Comparison of ENCODE assay signal across 1 cellular context in genomic region chr2:48343571-48344440, GRCh38.
TF ChIP-seq lines count a peak whose summit lies in the region.

No MANE protein-coding gene starts in this region.

TF ChIP-seq in HepG2, 621 proteins besides CTCF, POLR2A, EP300 and RAD21 (continued from another document and continues in another):
- TF ChIP-seq AHR (CRISPR knock-in tag; IDR thresholded peaks at IDR 0.05) (no peak), ADNP (CRISPR knock-in tag; IDR thresholded peaks at IDR 0.05) (peak; percentile 60; the same call in 1 of the 2 replicates), ZNF207 (IDR thresholded peaks at IDR 0.05; ENCODE audit: borderline replicate concordance) (no peak), RXRA (CRISPR knock-in tag; IDR thresholded peaks at IDR 0.05) (no peak), ZNF256 (CRISPR knock-in tag; conservative IDR thresholded peaks at IDR 0.05) (no peak), ZNF441 (CRISPR knock-in tag; IDR thresholded peaks at IDR 0.05; ENCODE audit: borderline replicate concordance) (no peak), STAG1 (CRISPR knock-in tag; IDR thresholded peaks at IDR 0.05) (no peak), ZEB1 (IDR thresholded peaks at IDR 0.05; ENCODE audit: insufficient replicate concordance, low read depth) (no peak), ZNF33A (CRISPR knock-in tag; IDR thresholded peaks at IDR 0.05; ENCODE audit: borderline replicate concordance) (no peak), RFXANK (CRISPR knock-in tag; IDR thresholded peaks at IDR 0.05) (no peak), NBN (conservative IDR thresholded peaks at IDR 0.05) (no peak), ZNF30 (CRISPR knock-in tag; IDR thresholded peaks at IDR 0.05) (no peak), LCORL (IDR thresholded peaks at IDR 0.05) (no peak), LCORL (CRISPR knock-in tag; IDR thresholded peaks at IDR 0.05) (no peak), ZNF7 (CRISPR knock-in tag; IDR thresholded peaks at IDR 0.05) (0 out of 2 replicates have a peak, but pooled peaks have one; percentile 32), FOXP1 (IDR thresholded peaks at IDR 0.05) (no peak), FOXP1 (CRISPR knock-in tag; IDR thresholded peaks at IDR 0.05) (peak; percentile 62), LBX2 (CRISPR knock-in tag; IDR thresholded peaks at IDR 0.05; ENCODE audit: borderline replicate concordance) (no peak), MTA3 (CRISPR knock-in tag; IDR thresholded peaks at IDR 0.05) (no peak), HOXA5 (CRISPR knock-in tag; IDR thresholded peaks at IDR 0.05) (0 out of 2 replicates have a peak, but pooled peaks have one; percentile 57), ATF7-NPFF (CRISPR knock-in tag; IDR thresholded peaks at IDR 0.05; ENCODE audit: low read depth) (no peak), CREM (IDR thresholded peaks at IDR 0.05) (peak; percentile 31), CREM (CRISPR knock-in tag; IDR thresholded peaks at IDR 0.05) (no peak), RELA (CRISPR knock-in tag; IDR thresholded peaks at IDR 0.05) (no peak), SOX5 (CRISPR knock-in tag; IDR thresholded peaks at IDR 0.05; ENCODE audit: borderline replicate concordance) (peak; percentile 79; the same call in 1 of the 2 replicates), ZNF589 (CRISPR knock-in tag; conservative IDR thresholded peaks at IDR 0.05) (no peak), GATAD1 (CRISPR knock-in tag; IDR thresholded peaks at IDR 0.05) (0 out of 2 replicates have a peak, but pooled peaks have one; percentile 19), AGO1 (IDR thresholded peaks at IDR 0.05; ENCODE audit: low read depth, low read length, poor library complexity, severe bottlenecking) (no peak), SRF (IDR thresholded peaks at IDR 0.05; ENCODE audit: low read depth, low read length) (no peak), FLYWCH1 (CRISPR knock-in tag; IDR thresholded peaks at IDR 0.05) (no peak), DMTF1 (CRISPR knock-in tag; IDR thresholded peaks at IDR 0.05) (no peak), HMGXB4 (CRISPR knock-in tag; IDR thresholded peaks at IDR 0.05; ENCODE audit: borderline replicate concordance in 1 of 2, low read depth in 1 of 2) (0 out of 4 replicates have a peak, but pooled peaks of 1 of the 2 experiments have one; percentile 21), DNMT1 (CRISPR knock-in tag; IDR thresholded peaks at IDR 0.05) (no peak), SAP130 (CRISPR knock-in tag; IDR thresholded peaks at IDR 0.05; ENCODE audit: low read depth) (peak; percentile 85), PAWR (CRISPR knock-in tag; IDR thresholded peaks at IDR 0.05; ENCODE audit: borderline replicate concordance) (no peak), SKI (IDR thresholded peaks at IDR 0.05; ENCODE audit: partially characterized antibody) (no peak), ZBTB4 (CRISPR knock-in tag; IDR thresholded peaks at IDR 0.05; ENCODE audit: borderline replicate concordance) (no peak), ZBTB39 (CRISPR knock-in tag; IDR thresholded peaks at IDR 0.05) (no peak), ETS1 (CRISPR knock-in tag; IDR thresholded peaks at IDR 0.05) (no peak), PRMT3 (CRISPR knock-in tag; IDR thresholded peaks at IDR 0.05; ENCODE audit: borderline replicate concordance, low read depth) (no peak), ZNF501 (CRISPR knock-in tag; IDR thresholded peaks at IDR 0.05) (no peak), ZNF446 (CRISPR knock-in tag; IDR thresholded peaks at IDR 0.05) (no peak), ZNF781 (CRISPR knock-in tag; IDR thresholded peaks at IDR 0.05; ENCODE audit: borderline replicate concordance, not compliant biosample characterization) (no peak), ZNF546 (CRISPR knock-in tag; conservative IDR thresholded peaks at IDR 0.05) (no peak), KLF15 (CRISPR knock-in tag; IDR thresholded peaks at IDR 0.05; ENCODE audit: borderline replicate concordance) (no peak), NFE2 (CRISPR knock-in tag; IDR thresholded peaks at IDR 0.05) (no peak), YEATS4 (CRISPR knock-in tag; IDR thresholded peaks at IDR 0.05; ENCODE audit: borderline replicate concordance) (no peak), KLF11 (CRISPR knock-in tag; IDR thresholded peaks at IDR 0.05) (peak; percentile 18; the same call in 1 of the 2 replicates), ZNF230 (CRISPR knock-in tag; IDR thresholded peaks at IDR 0.05) (no peak), ZNF3 (CRISPR knock-in tag; IDR thresholded peaks at IDR 0.05) (no peak; the same call in 1 of the 2 replicates), NR2C2 (CRISPR knock-in tag; IDR thresholded peaks at IDR 0.05; ENCODE audit: borderline replicate concordance) (no peak), ZNF556 (CRISPR knock-in tag; IDR thresholded peaks at IDR 0.05; ENCODE audit: borderline replicate concordance) (no peak), PRDM4 (CRISPR knock-in tag; IDR thresholded peaks at IDR 0.05; ENCODE audit: borderline replicate concordance) (no peak), ZC3H13 (CRISPR knock-in tag; IDR thresholded peaks at IDR 0.05) (no peak), ZNF124 (CRISPR knock-in tag; IDR thresholded peaks at IDR 0.05) (no peak), TBP (CRISPR knock-in tag; IDR thresholded peaks at IDR 0.05) (no peak)
- TF ChIP-seq, protein P1, sequence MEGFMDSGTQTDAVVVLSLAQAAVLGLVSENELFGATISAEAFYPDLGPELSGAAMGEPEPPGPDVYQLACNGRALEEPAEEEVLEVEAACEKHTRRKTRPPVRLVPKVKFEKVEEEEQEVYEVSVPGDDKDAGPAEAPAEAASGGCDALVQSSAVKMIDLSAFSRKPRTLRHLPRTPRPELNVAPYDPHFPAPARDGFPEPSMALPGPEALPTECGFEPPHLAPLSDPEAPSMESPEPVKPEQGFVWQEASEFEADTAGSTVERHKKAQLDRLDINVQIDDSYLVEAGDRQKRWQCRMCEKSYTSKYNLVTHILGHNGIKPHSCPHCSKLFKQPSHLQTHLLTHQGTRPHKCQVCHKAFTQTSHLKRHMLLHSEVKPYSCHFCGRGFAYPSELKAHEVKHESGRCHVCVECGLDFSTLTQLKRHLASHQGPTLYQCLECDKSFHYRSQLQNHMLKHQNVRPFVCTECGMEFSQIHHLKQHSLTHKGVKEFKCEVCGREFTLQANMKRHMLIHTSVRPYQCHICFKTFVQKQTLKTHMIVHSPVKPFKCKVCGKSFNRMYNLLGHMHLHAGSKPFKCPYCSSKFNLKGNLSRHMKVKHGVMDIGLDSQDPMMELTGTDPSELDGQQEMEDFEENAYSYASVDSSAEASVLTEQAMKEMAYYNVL (CRISPR knock-in tag; IDR thresholded peaks at IDR 0.05; ENCODE audit: borderline replicate concordance) = no peak
- TF ChIP-seq, protein P2, sequence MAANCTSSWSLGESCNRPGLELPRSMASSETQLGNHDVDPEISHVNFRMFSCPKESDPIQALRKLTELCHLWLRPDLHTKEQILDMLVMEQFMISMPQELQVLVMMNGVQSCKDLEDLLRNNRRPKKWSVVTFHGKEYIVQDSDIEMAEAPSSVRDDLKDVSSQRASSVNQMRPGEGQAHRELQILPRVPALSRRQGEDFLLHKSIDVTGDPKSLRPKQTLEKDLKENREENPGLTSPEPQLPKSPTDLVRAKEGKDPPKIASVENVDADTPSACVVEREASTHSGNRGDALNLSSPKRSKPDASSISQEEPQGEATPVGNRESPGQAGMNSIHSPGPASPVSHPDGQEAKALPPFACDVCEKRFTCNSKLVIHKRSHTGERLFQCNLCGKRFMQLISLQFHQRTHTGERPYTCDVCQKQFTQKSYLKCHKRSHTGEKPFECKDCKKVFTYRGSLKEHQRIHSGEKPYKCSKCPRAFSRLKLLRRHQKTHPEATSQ (CRISPR knock-in tag; IDR thresholded peaks at IDR 0.05; ENCODE audit: borderline replicate concordance) = no peak
